In genomic region chr4:189001971-189002450, GRCh38 we compare ENCODE assay signal across 25 cellular contexts.
"Had no signal": no experiment of that assay in that cellular context is flagged by ENCODE, and none has a peak within 500 bp of the region (broad histone marks: within the 10 kb centered on the region; RNA-seq: fewer than 3 reads in every experiment).

No MANE protein-coding gene starts in this region.

- H3K36me3 ChIP-seq: ascending aorta, cardiac muscle cell had no signal

- H3K4me1 ChIP-seq: ascending aorta had no signal

- H3K36me3 Mint-ChIP-seq: activated naive CD4-positive, alpha-beta T cell treated with anti-CD3 and anti-CD28 coated beads, Interleukin-2, amount 50 U/mL, for 24 hours; activated naive CD8-positive, alpha-beta T cell treated with anti-CD3 and anti-CD28 coated beads, Interleukin-2, amount 10 ng/mL, durations not matched to agents 7 days and 5 days had no signal

- H3K27ac ChIP-seq: ascending aorta, cardiac muscle cell had no signal

- H3K27ac Mint-ChIP-seq: activated CD4-positive, alpha-beta T cell treated with anti-CD3 and anti-CD28 coated beads, Interleukin-2, amount 10 ng/mL, durations not matched to agents 24 days and 14 days; activated CD8-positive, alpha-beta T cell treated with anti-CD3 and anti-CD28 coated beads for 36 hours; activated naive CD4-positive, alpha-beta T cell treated with anti-CD3 and anti-CD28 coated beads, Interleukin-2, amount 50 U/mL, for 24 hours; activated naive CD8-positive, alpha-beta T cell treated with anti-CD3 and anti-CD28 coated beads, Interleukin-2, amount 10 ng/mL, durations not matched to agents 7 days and 5 days; activated T-cell treated with anti-CD3 and anti-CD28 coated beads, Interleukin-2, amount 50 U/mL, for 72 hours; activated T-helper 17 cell treated with anti-CD3 and anti-CD28 coated beads, Interleukin-2, amount 50 U/mL, for 72 hours had no signal

- H3K4me3 Mint-ChIP-seq: activated CD4-positive, alpha-beta T cell treated with anti-CD3 and anti-CD28 coated beads, Interleukin-2, amount 10 ng/mL, durations not matched to agents 24 days and 14 days; activated CD8-positive, alpha-beta T cell treated with anti-CD3 and anti-CD28 coated beads for 36 hours; activated naive CD4-positive, alpha-beta T cell treated with anti-CD3 and anti-CD28 coated beads, Interleukin-2, amount 50 U/mL, for 24 hours; activated naive CD8-positive, alpha-beta T cell treated with anti-CD3 and anti-CD28 coated beads, Interleukin-2, amount 10 ng/mL, durations not matched to agents 7 days and 5 days; activated T-cell treated with anti-CD3 and anti-CD28 coated beads, Interleukin-2, amount 50 U/mL, for 72 hours; activated T-helper 17 cell treated with anti-CD3 and anti-CD28 coated beads, Interleukin-2, amount 50 U/mL, for 72 hours; central memory CD8-positive, alpha-beta T cell had no signal

- H3K4me3 ChIP-seq: ascending aorta, cardiac muscle cell had no signal

- H3K27me3 Mint-ChIP-seq: activated CD4-positive, alpha-beta T cell treated with anti-CD3 and anti-CD28 coated beads, Interleukin-2, amount 10 ng/mL, durations not matched to agents 24 days and 14 days; activated CD8-positive, alpha-beta T cell treated with anti-CD3 and anti-CD28 coated beads for 36 hours; activated naive CD4-positive, alpha-beta T cell treated with anti-CD3 and anti-CD28 coated beads, Interleukin-2, amount 50 U/mL, for 24 hours; activated naive CD8-positive, alpha-beta T cell treated with anti-CD3 and anti-CD28 coated beads, Interleukin-2, amount 10 ng/mL, durations not matched to agents 7 days and 5 days; activated T-helper 17 cell treated with anti-CD3 and anti-CD28 coated beads, Interleukin-2, amount 50 U/mL, for 72 hours; central memory CD8-positive, alpha-beta T cell had no signal

- H3K27me3 ChIP-seq: ascending aorta, cardiac muscle cell had no signal

- H3K9me3 ChIP-seq: ascending aorta had no signal

- H3K4me1 Mint-ChIP-seq: activated CD4-positive, alpha-beta T cell treated with anti-CD3 and anti-CD28 coated beads, Interleukin-2, amount 10 ng/mL, durations not matched to agents 24 days and 14 days; activated naive CD4-positive, alpha-beta T cell treated with anti-CD3 and anti-CD28 coated beads, Interleukin-2, amount 50 U/mL, for 24 hours; activated naive CD8-positive, alpha-beta T cell treated with anti-CD3 and anti-CD28 coated beads, Interleukin-2, amount 10 ng/mL, durations not matched to agents 7 days and 5 days; activated T-helper 17 cell treated with anti-CD3 and anti-CD28 coated beads, Interleukin-2, amount 50 U/mL, for 72 hours; central memory CD8-positive, alpha-beta T cell had no signal

- ATAC-seq: activated CD8-positive, alpha-beta T cell treated with anti-CD3 and anti-CD28 coated beads for 36 hours; activated T-cell treated with anti-CD3 and anti-CD28 coated beads, Interleukin-2, amount 50 U/mL, for 72 hours; activated T-helper 17 cell treated with anti-CD3 and anti-CD28 coated beads, Interleukin-2, amount 50 U/mL, for 72 hours had no signal

- DNase-seq: activated CD4-positive, alpha-beta T cell treated with anti-CD3 and anti-CD28 coated beads, Interleukin-2, amount 10 ng/mL, durations not matched to agents 24 days and 14 days; activated CD4-positive, alpha-beta T cell treated with anti-CD3 and anti-CD28 coated beads, Interleukin-2, amount 50 U/mL, for 4 hours; activated CD8-positive, alpha-beta T cell treated with anti-CD3 and anti-CD28 coated beads for 36 hours; activated effector memory CD4-positive, alpha-beta T cell treated with anti-CD3 and anti-CD28 coated beads, Interleukin-2, amount 50 U/mL, for 16 hours; activated naive CD4-positive, alpha-beta T cell; activated naive CD8-positive, alpha-beta T cell treated with anti-CD3 and anti-CD28 coated beads, Interleukin-2, amount 10 ng/mL, durations not matched to agents 7 days and 5 days; activated T-cell treated with anti-CD3 and anti-CD28 coated beads, Interleukin-2, amount 50 U/mL, for 1 hour; activated T-cell treated with anti-CD3 and anti-CD28 coated beads, Interleukin-2, amount 50 U/mL, for 72 hours; amygdala; NCI-H1048; NCI-H1105 treated with DMSO at 0.1 percent for 48 hours; NCI-H1436; NCI-H1694; NCI-H1930; NCI-H2081 treated with DMSO at 0.1 percent for 48 hours; NCI-H226; NCI-H446 treated with DMSO at 0.1 percent for 48 hours; NCI-H524; SIG-M5; T1000 had no signal
